2 cellular contexts compared by ENCODE assay signal in genomic region chr11:67379061-67380058, GRCh38.
TF ChIP-seq lines count a peak whose summit lies in the region.

No MANE protein-coding gene starts in this region.

TF ChIP-seq in A549, 52 proteins besides CTCF, POLR2A, EP300 and RAD21 (continues in another document):
- TF ChIP-seq HEYL (CRISPR knock-in tag; IDR thresholded peaks at IDR 0.05) (0 out of 2 replicates have a peak, but pooled peaks have one; percentile 28), HES2 (IDR thresholded peaks at IDR 0.05) (no peak), RARB (CRISPR knock-in tag; IDR thresholded peaks at IDR 0.05) (peak; percentile 43; the same call in 1 of the 2 replicates), NFE2L2 (conservative IDR thresholded peaks at IDR 0.05; ENCODE audit: low read length) (peak; percentile 79), JUN (IDR thresholded peaks at IDR 0.05) (peak; percentile 71 to 75), FOSB (CRISPR knock-in tag; IDR thresholded peaks at IDR 0.05) (peak; percentile 42; the same call in 1 of the 2 replicates), GATA3 (IDR thresholded peaks at IDR 0.05; ENCODE audit: borderline replicate concordance) (peak; percentile 86), FOSL2 (IDR thresholded peaks at IDR 0.05) (0 out of 2 replicates have a peak, but pooled peaks have one; percentile 41), FOSL2 (CRISPR knock-in tag; IDR thresholded peaks at IDR 0.05) (peak; percentile 87), ZNF302 (CRISPR knock-in tag; IDR thresholded peaks at IDR 0.05) (peak; percentile 55; the same call in 1 of the 2 replicates), HOXB5 (CRISPR knock-in tag; IDR thresholded peaks at IDR 0.05) (peak; percentile 82; the same call in 1 of the 2 replicates), CEBPB (IDR thresholded peaks at IDR 0.05) (0 out of 4 replicates have a peak, but pooled peaks of 1 of the 2 experiments have one; percentile 17), TP53 (CRISPR knock-in tag; IDR thresholded peaks at IDR 0.05) (peak; percentile 55), BHLHE40 (IDR thresholded peaks at IDR 0.05; ENCODE audit: low read depth, low read length) (no peak), CBX2 (IDR thresholded peaks at IDR 0.05; ENCODE audit: borderline replicate concordance, low read depth) (no peak), MAFK (IDR thresholded peaks at IDR 0.05; ENCODE audit: partially characterized antibody) (peak; percentile 94), EHF (CRISPR knock-in tag; IDR thresholded peaks at IDR 0.05) (peak; percentile 92), HOXA7 (CRISPR knock-in tag; IDR thresholded peaks at IDR 0.05) (peak; percentile 85), TFCP2L1 (CRISPR knock-in tag; IDR thresholded peaks at IDR 0.05) (0 out of 2 replicates have a peak, but pooled peaks have one; percentile 4), FOXS1 (CRISPR knock-in tag; IDR thresholded peaks at IDR 0.05) (no peak), BCL3 (IDR thresholded peaks at IDR 0.05) (peak; percentile 34; the same call in 2 of the 3 replicates), SMC3 (IDR thresholded peaks at IDR 0.05) (peak; percentile 22; the same call in 2 of the 3 replicates), HOXB13 (CRISPR knock-in tag; IDR thresholded peaks at IDR 0.05; ENCODE audit: low read depth) (peak; percentile 76)
- TF ChIP-seq, protein P1, sequence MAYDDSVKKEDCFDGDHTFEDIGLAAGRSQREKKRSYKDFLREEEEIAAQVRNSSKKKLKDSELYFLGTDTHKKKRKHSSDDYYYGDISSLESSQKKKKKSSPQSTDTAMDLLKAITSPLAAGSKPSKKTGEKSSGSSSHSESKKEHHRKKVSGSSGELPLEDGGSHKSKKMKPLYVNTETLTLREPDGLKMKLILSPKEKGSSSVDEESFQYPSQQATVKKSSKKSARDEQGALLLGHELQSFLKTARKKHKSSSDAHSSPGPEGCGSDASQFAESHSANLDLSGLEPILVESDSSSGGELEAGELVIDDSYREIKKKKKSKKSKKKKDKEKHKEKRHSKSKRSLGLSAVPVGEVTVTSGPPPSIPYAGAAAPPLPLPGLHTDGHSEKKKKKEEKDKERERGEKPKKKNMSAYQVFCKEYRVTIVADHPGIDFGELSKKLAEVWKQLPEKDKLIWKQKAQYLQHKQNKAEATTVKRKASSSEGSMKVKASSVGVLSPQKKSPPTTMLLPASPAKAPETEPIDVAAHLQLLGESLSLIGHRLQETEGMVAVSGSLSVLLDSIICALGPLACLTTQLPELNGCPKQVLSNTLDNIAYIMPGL (CRISPR knock-in tag; IDR thresholded peaks at IDR 0.05; ENCODE audit: borderline replicate concordance): no peak
- TF ChIP-seq, protein P2, sequence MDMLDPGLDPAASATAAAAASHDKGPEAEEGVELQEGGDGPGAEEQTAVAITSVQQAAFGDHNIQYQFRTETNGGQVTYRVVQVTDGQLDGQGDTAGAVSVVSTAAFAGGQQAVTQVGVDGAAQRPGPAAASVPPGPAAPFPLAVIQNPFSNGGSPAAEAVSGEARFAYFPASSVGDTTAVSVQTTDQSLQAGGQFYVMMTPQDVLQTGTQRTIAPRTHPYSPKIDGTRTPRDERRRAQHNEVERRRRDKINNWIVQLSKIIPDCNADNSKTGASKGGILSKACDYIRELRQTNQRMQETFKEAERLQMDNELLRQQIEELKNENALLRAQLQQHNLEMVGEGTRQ (IDR thresholded peaks at IDR 0.05): no peak
- TF ChIP-seq, protein P3, sequence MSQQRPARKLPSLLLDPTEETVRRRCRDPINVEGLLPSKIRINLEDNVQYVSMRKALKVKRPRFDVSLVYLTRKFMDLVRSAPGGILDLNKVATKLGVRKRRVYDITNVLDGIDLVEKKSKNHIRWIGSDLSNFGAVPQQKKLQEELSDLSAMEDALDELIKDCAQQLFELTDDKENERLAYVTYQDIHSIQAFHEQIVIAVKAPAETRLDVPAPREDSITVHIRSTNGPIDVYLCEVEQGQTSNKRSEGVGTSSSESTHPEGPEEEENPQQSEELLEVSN (IDR thresholded peaks at IDR 0.05; ENCODE audit: borderline replicate concordance, low read depth): peak; percentile 36; the same call in 1 of the 2 replicates
- TF ChIP-seq, protein P4, sequence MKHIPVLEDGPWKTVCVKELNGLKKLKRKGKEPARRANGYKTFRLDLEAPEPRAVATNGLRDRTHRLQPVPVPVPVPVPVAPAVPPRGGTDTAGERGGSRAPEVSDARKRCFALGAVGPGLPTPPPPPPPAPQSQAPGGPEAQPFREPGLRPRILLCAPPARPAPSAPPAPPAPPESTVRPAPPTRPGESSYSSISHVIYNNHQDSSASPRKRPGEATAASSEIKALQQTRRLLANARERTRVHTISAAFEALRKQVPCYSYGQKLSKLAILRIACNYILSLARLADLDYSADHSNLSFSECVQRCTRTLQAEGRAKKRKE (CRISPR knock-in tag; IDR thresholded peaks at IDR 0.05; ENCODE audit: low read depth): peak; percentile 75
- TF ChIP-seq, protein P5, sequence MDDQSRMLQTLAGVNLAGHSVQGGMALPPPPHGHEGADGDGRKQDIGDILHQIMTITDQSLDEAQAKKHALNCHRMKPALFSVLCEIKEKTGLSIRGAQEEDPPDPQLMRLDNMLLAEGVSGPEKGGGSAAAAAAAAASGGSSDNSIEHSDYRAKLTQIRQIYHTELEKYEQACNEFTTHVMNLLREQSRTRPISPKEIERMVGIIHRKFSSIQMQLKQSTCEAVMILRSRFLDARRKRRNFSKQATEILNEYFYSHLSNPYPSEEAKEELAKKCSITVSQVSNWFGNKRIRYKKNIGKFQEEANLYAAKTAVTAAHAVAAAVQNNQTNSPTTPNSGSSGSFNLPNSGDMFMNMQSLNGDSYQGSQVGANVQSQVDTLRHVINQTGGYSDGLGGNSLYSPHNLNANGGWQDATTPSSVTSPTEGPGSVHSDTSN (IDR thresholded peaks at IDR 0.05): peak; percentile 64
- TF ChIP-seq, protein P6, sequence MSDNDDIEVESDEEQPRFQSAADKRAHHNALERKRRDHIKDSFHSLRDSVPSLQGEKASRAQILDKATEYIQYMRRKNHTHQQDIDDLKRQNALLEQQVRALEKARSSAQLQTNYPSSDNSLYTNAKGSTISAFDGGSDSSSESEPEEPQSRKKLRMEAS (IDR thresholded peaks at IDR 0.05): peak; percentile 61; the same call in 1 of the 2 replicates

TF ChIP-seq in HCT116, 20 proteins besides CTCF, POLR2A, EP300 and RAD21:
- TF ChIP-seq FOSL1 (IDR thresholded peaks at IDR 0.05; ENCODE audit: low read depth) (no peak), POLR2AphosphoS5 (IDR thresholded peaks at IDR 0.05; ENCODE audit: low read depth, low read length) (peak; percentile 67), ZFX (IDR thresholded peaks at IDR 0.05) (peak; percentile 44; the same call in 1 of the 2 replicates)
